ENCODE assay signal across 5 cellular contexts in the genomic region with DNA sequence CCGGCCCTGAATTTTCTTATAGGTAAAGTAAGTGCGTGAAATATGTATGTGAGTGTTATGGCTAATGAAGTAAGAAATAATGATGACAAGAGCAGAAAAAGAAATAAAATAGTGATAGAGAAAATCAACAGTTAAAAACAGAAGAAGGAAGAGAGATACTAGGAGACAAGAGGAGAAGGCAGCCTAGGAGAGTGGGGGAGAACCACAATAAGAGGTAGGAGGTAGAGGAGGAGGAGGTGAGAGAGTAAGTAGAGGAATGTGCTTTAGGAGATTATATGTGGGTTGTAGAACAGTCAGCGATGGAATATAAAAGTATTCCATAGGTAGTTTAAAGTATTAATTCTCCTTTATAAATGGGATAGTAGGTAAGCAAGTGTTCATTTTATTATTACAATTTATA.
"Had no signal": no experiment of that assay in that cellular context is flagged by ENCODE, and none has a peak within 500 bp of the region (broad histone marks: within the 10 kb centered on the region; RNA-seq: fewer than 3 reads in every experiment).

No MANE protein-coding gene starts in this region.

- ATAC-seq: HepG2, K562 had no signal

- H3K27me3 Mint-ChIP-seq: IgD-negative memory B cell had no signal

- H3K36me3 Mint-ChIP-seq: IgD-negative memory B cell had no signal

- H3K4me3 Mint-ChIP-seq: IgD-negative memory B cell had no signal

- H3K9me3 Mint-ChIP-seq: IgD-negative memory B cell had no signal

- H3K27ac Mint-ChIP-seq: IgD-negative memory B cell had no signal

- DNase-seq: IMR-90, KBM-7 had no signal
